Comparison of ENCODE assay signal across 1 cellular context in genomic region chr11:112024778-112025678, GRCh38.
TF ChIP-seq lines count a peak whose summit lies in the region.

DLAT (plus strand) TSS chr11:112025408; CDS start chr11:112025473, 65 bp downstream.

TF ChIP-seq in WTC11, 78 proteins besides CTCF, POLR2A, EP300 and RAD21 (continued from another document):
- TF ChIP-seq STAT6 (CRISPR knock-in tag; conservative IDR thresholded peaks at IDR 0.05; ENCODE audit: low read depth) (no peak), TCF7 (CRISPR knock-in tag; IDR thresholded peaks at IDR 0.05; ENCODE audit: low read depth) (no peak), SMAD4 (CRISPR knock-in tag; IDR thresholded peaks at IDR 0.05) (no peak), HMGXB4 (CRISPR knock-in tag; IDR thresholded peaks at IDR 0.05) (peak; percentile 72; the same call in 1 of the 2 replicates), ZNF416 (CRISPR knock-in tag; IDR thresholded peaks at IDR 0.05) (no peak), ZNF423 (CRISPR knock-in tag; IDR thresholded peaks at IDR 0.05) (no peak), ZNF532 (CRISPR knock-in tag; IDR thresholded peaks at IDR 0.05; ENCODE audit: borderline replicate concordance) (no peak), MXD4 (CRISPR knock-in tag; IDR thresholded peaks at IDR 0.05; ENCODE audit: borderline replicate concordance) (no peak), EMX1 (CRISPR knock-in tag; IDR thresholded peaks at IDR 0.05) (no peak), ZNF138 (CRISPR knock-in tag; conservative IDR thresholded peaks at IDR 0.05) (no peak), NFYB (CRISPR knock-in tag; conservative IDR thresholded peaks at IDR 0.05; ENCODE audit: low read depth) (no peak), ATF1 (CRISPR knock-in tag; IDR thresholded peaks at IDR 0.05) (no peak; the same call in 1 of the 2 replicates), PRRX2 (CRISPR knock-in tag; IDR thresholded peaks at IDR 0.05) (no peak), ESRRA (CRISPR knock-in tag; IDR thresholded peaks at IDR 0.05; ENCODE audit: borderline replicate concordance) (no peak), OVOL2 (CRISPR knock-in tag; IDR thresholded peaks at IDR 0.05; ENCODE audit: borderline replicate concordance) (no peak), CREM (CRISPR knock-in tag; IDR thresholded peaks at IDR 0.05) (peak; percentile 88; the same call in 1 of the 2 replicates), ZNF121 (CRISPR knock-in tag; IDR thresholded peaks at IDR 0.05) (no peak), NFATC4 (CRISPR knock-in tag; IDR thresholded peaks at IDR 0.05) (no peak), FOXP4 (CRISPR knock-in tag; IDR thresholded peaks at IDR 0.05) (no peak; the same call in none of the 2 replicates), RORB (CRISPR knock-in tag; IDR thresholded peaks at IDR 0.05) (no peak), SOX15 (CRISPR knock-in tag; IDR thresholded peaks at IDR 0.05) (no peak), ZNF425 (CRISPR knock-in tag; conservative IDR thresholded peaks at IDR 0.05) (no peak), FOXJ3 (CRISPR knock-in tag; IDR thresholded peaks at IDR 0.05; ENCODE audit: borderline replicate concordance) (no peak), GRHL2 (CRISPR knock-in tag; IDR thresholded peaks at IDR 0.05; ENCODE audit: insufficient replicate concordance, severe bottlenecking) (no peak)
- TF ChIP-seq, protein P1, sequence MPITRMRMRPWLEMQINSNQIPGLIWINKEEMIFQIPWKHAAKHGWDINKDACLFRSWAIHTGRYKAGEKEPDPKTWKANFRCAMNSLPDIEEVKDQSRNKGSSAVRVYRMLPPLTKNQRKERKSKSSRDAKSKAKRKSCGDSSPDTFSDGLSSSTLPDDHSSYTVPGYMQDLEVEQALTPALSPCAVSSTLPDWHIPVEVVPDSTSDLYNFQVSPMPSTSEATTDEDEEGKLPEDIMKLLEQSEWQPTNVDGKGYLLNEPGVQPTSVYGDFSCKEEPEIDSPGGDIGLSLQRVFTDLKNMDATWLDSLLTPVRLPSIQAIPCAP (CRISPR knock-in tag; IDR thresholded peaks at IDR 0.05) = no peak
- TF ChIP-seq, protein P2, sequence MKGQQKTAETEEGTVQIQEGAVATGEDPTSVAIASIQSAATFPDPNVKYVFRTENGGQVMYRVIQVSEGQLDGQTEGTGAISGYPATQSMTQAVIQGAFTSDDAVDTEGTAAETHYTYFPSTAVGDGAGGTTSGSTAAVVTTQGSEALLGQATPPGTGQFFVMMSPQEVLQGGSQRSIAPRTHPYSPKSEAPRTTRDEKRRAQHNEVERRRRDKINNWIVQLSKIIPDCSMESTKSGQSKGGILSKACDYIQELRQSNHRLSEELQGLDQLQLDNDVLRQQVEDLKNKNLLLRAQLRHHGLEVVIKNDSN (CRISPR knock-in tag; IDR thresholded peaks at IDR 0.05) = no peak
- TF ChIP-seq, protein P3, sequence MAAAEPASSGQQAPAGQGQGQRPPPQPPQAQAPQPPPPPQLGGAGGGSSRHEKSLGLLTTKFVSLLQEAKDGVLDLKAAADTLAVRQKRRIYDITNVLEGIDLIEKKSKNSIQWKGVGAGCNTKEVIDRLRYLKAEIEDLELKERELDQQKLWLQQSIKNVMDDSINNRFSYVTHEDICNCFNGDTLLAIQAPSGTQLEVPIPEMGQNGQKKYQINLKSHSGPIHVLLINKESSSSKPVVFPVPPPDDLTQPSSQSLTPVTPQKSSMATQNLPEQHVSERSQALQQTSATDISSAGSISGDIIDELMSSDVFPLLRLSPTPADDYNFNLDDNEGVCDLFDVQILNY (CRISPR knock-in tag; IDR thresholded peaks at IDR 0.05) = 0 out of 2 replicates have a peak, but pooled peaks have one; percentile 56
- TF ChIP-seq, protein P4, sequence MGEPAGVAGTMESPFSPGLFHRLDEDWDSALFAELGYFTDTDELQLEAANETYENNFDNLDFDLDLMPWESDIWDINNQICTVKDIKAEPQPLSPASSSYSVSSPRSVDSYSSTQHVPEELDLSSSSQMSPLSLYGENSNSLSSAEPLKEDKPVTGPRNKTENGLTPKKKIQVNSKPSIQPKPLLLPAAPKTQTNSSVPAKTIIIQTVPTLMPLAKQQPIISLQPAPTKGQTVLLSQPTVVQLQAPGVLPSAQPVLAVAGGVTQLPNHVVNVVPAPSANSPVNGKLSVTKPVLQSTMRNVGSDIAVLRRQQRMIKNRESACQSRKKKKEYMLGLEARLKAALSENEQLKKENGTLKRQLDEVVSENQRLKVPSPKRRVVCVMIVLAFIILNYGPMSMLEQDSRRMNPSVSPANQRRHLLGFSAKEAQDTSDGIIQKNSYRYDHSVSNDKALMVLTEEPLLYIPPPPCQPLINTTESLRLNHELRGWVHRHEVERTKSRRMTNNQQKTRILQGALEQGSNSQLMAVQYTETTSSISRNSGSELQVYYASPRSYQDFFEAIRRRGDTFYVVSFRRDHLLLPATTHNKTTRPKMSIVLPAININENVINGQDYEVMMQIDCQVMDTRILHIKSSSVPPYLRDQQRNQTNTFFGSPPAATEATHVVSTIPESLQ (CRISPR knock-in tag; IDR thresholded peaks at IDR 0.05) = no peak
TF ChIP-seq in WTC11: peak in this region for 18.
